ENCODE assay signal across 8 cellular contexts in genomic region chr5:14351845-14352712, GRCh38.
DNase-seq lines count a peak whose midpoint lies in the region; ATAC-seq and TF ChIP-seq lines count a peak whose summit lies in the region.

No MANE protein-coding gene starts in this region.

- intact Hi-C loops in CD4-positive, alpha-beta T cell (cut with DNase I, micrococcal nuclease), result loop anchor here (1.0 kb wide), 1 partner anchor 296 kb away; no protein-coding TSS in a partner anchor

- no peak overlapping the region for H2BK5ac ChIP-seq in mesendoderm (ENCODE audit: low read length)

- peaks cover 3% of the 10 kb centered on the region for H3K36me3 ChIP-seq in mesendoderm (ENCODE audit: control insufficient read depth, insufficient read depth, low read length)

- H3K4me2 ChIP-seq in mesendoderm (ENCODE audit: low read length), result no peak overlapping the region

- H3K9me3 ChIP-seq in CD4-positive, alpha-beta T cell (ENCODE audit: control insufficient read depth, low read length), result no peaks in the 10 kb centered on the region

- H3K18ac ChIP-seq in mesendoderm (ENCODE audit: low read length), result no peak overlapping the region

- no peak overlapping the region for H4K5ac ChIP-seq in mesendoderm (ENCODE audit: low read length)

- H3K4me3 Mint-ChIP-seq in CD4-positive, alpha-beta T cell, result no peak overlapping the region

- no peak overlapping the region for H3K4ac ChIP-seq in mesendoderm (ENCODE audit: low read depth, low read length)

- H2BK15ac ChIP-seq in mesendoderm (replicated peaks; ENCODE audit: low read depth), result no peak overlapping the region

- no peak overlapping the region for H3K4me3 ChIP-seq in mesendoderm (ENCODE audit: low read length)

- H3K79me1 ChIP-seq in mesendoderm (ENCODE audit: low read length), result peaks cover 21% of the 10 kb centered on the region

- H3K27ac Mint-ChIP-seq in CD4-positive, alpha-beta T cell, result no peak overlapping the region

- ATAC-seq in CD4-positive, alpha-beta T cell (ENCODE audit: poor library complexity), result peak; percentile 89
- ATAC-seq in GM19351 (IDR thresholded peaks at IDR 0.05; ENCODE audit: unreplicated experiment), result peak; percentile 95
- ATAC-seq in HG03439 (IDR thresholded peaks at IDR 0.05; ENCODE audit: unreplicated experiment), result peak; percentile 82

- H2AK5ac ChIP-seq in mesendoderm (ENCODE audit: low read length), result no peak overlapping the region

- H3K9ac ChIP-seq in mesendoderm (ENCODE audit: low read length), result no peak overlapping the region

- H3K27ac ChIP-seq in CD4-positive, alpha-beta T cell (ENCODE audit: low read depth, low read length), result no peak overlapping the region
- no peak overlapping the region for H3K27ac ChIP-seq in mesendoderm (ENCODE audit: low read depth, low read length)

- no peaks in the 10 kb centered on the region for H3K27me3 ChIP-seq in CD4-positive, alpha-beta T cell (ENCODE audit: control insufficient read depth, insufficient read depth, low read length)
- no peaks in the 10 kb centered on the region for H3K27me3 ChIP-seq in mesendoderm (ENCODE audit: insufficient read depth, low read length, poor library complexity)

- H4K8ac ChIP-seq in mesendoderm (ENCODE audit: low read depth, low read length), result no peak overlapping the region

- H3K9me3 Mint-ChIP-seq in CD4-positive, alpha-beta T cell, result no peaks in the 10 kb centered on the region

- peak; percentile 91 for TF ChIP-seq CTCF in CD4-positive, alpha-beta T cell (IDR thresholded peaks at IDR 0.05)

- H3K56ac ChIP-seq in mesendoderm (ENCODE audit: low read length), result no peak overlapping the region

- no peaks in the 10 kb centered on the region for H3K27me3 Mint-ChIP-seq in CD4-positive, alpha-beta T cell

- H3K4me1 Mint-ChIP-seq in CD4-positive, alpha-beta T cell (ENCODE audit: low read depth), result no peaks in the 10 kb centered on the region

- WGBS in mesendoderm (ENCODE audit: extremely low coverage, insufficient coverage, low lambda C conversion rate), result no CpG with 5 or more reads among the region's 7 CpGs

- H2BK120ac ChIP-seq in mesendoderm (ENCODE audit: low read depth, low read length), result no peak overlapping the region

- peaks cover 3% of the 10 kb centered on the region for H3K79me2 ChIP-seq in mesendoderm (ENCODE audit: control insufficient read depth, insufficient read depth, low read length)

- no peak overlapping the region for H3K23ac ChIP-seq in mesendoderm (ENCODE audit: low read length)

- CTCF ChIA-PET in CD4-positive, alpha-beta T cell (lab: Charles Lee), result interaction anchor here (0.5 to 1.8 kb wide), 3 partner anchors 42 to 297 kb away, joined by 3 to 21 read pairs (median 3); no protein-coding TSS in a partner anchor

- H3K4me1 ChIP-seq in mesendoderm (ENCODE audit: control insufficient read depth, low read depth, low read length), result peaks cover 12% of the 10 kb centered on the region

- DNase-seq in CD4-positive, alpha-beta T cell, result peak; percentile 24 to 68 (median 42)
- DNase-seq in NCI-H69 (lab: John Stamatoyannopoulos, UW), result peak; percentile 73
- DNase-seq in activated CD4-positive, alpha-beta T cell treated with anti-CD3 and anti-CD28 coated beads, Interleukin-2, amount 50 U/mL, for 4 hours, result peak; percentile 25 to 47
- DNase-seq in ecto neural progenitor cell (ENCODE audit: low spot score), result peak; percentile 73
- DNase-seq in mesendoderm, result peak; percentile 77
- peak; percentile 42 for DNase-seq in stimulated activated CD8-positive, alpha-beta memory T cell treated with anti-CD3 and anti-CD28 coated beads, Interleukin-4, amount 100 ng/mL, for 24 hours (ENCODE audit: low read depth)

- no peaks in the 10 kb centered on the region for H3K36me3 Mint-ChIP-seq in CD4-positive, alpha-beta T cell (ENCODE audit: low read depth)

- POLR2A ChIA-PET in CD4-positive, alpha-beta T cell (lab: Charles Lee), result interaction anchor here (1.5 kb wide), 1 partner anchor 297 kb away, joined by 8 read pairs; no protein-coding TSS in a partner anchor
